10 cellular contexts compared by ENCODE assay signal in genomic region chr3:195893516-195893915, GRCh38. TPM values are rescaled to one million over a fixed set of nuclear protein-coding genes. Genes with fewer than 3 reads are reported as not detected.
DNase-seq lines count a peak whose midpoint lies in the region; ATAC-seq, FAIRE-seq and TF ChIP-seq lines count a peak whose summit lies in the region.
"Had no signal": no experiment of that assay in that cellular context is flagged by ENCODE, and none has a peak within 500 bp of the region (broad histone marks: within the 10 kb centered on the region; RNA-seq: fewer than 3 reads in every experiment).

No MANE protein-coding gene starts in this region.

- CTCF ChIA-PET in activated CD4-positive, alpha-beta T cell treated with anti-CD3 and anti-CD28 coated beads, Interleukin-2, amount 10 ng/mL, durations not matched to agents 7 days and 5 days (lab: Charles Lee) = interaction anchor here (1.2 to 10.4 kb wide), 8 partner anchors 10 to 178 kb away, joined by 4 to 128 read pairs (median 11); partner anchors contain the start of gene TNK2
- CTCF ChIA-PET in activated CD4-positive, alpha-beta T cell treated with anti-CD3 and anti-CD28 coated beads for 36 hours (lab: Charles Lee) = interaction anchor here (0.6 to 6.4 kb wide), 10 partner anchors 8 to 49 kb away, joined by 3 to 70 read pairs (median 10); partner anchors contain the start of gene TNK2
- CTCF ChIA-PET in GM12878 (lab: Yijun Ruan, JAX) = interaction anchor here (0.6 to 4.9 kb wide), 12 partner anchors 10 to 339 kb away, joined by 3 to 94 read pairs (median 10); partner anchors contain the start of gene TNK2

- TF ChIP-seq EP300 in GM12878 (IDR thresholded peaks at IDR 0.05; ENCODE audit: borderline replicate concordance in 1 of 2, control insufficient read depth in 1 of 2, low read depth in 2 of 2, low read length in 2 of 2) = no peak

- no TSS peak for BruUV-seq in GM12878 (replicated peaks; lab: Mats Ljungman, UMichigan)

- TF ChIP-seq CTCF in GM12878 (IDR thresholded peaks at IDR 0.05 in 2 of 3, conservative IDR thresholded peaks at IDR 0.05 in 1 of 3; ENCODE audit: control insufficient read depth in 2 of 3, extremely low read depth in 1 of 3, insufficient read depth in 1 of 3, low read depth in 3 of 3, low read length in 3 of 3) (no peak), tibial artery (IDR thresholded peaks at IDR 0.05) (no peak), upper lobe of right lung (IDR thresholded peaks at IDR 0.05) (no peak)

- peaks cover 11% of the 10 kb centered on the region for H3K36me3 Mint-ChIP-seq in activated CD4-positive, alpha-beta T cell treated with anti-CD3 and anti-CD28 coated beads, Interleukin-2, amount 10 ng/mL, durations not matched to agents 7 days and 5 days (ENCODE audit: low read depth)
- H3K36me3 Mint-ChIP-seq in activated CD4-positive, alpha-beta T cell treated with anti-CD3 and anti-CD28 coated beads for 36 hours (ENCODE audit: low read depth) = no peaks in the 10 kb centered on the region

- no peak overlapping the region for H3K4me3 Mint-ChIP-seq in activated CD4-positive, alpha-beta T cell treated with anti-CD3 and anti-CD28 coated beads, Interleukin-2, amount 10 ng/mL, durations not matched to agents 7 days and 5 days
- no peak overlapping the region for H3K4me3 Mint-ChIP-seq in activated CD4-positive, alpha-beta T cell treated with anti-CD3 and anti-CD28 coated beads for 36 hours

- peaks cover 4% of the 10 kb centered on the region; the same call in 1 of the 2 replicates for H4K20me1 ChIP-seq in GM12878 (ENCODE audit: control insufficient read depth, insufficient read depth)

- RAD21 ChIA-PET in GM12878 (lab: Charles Lee; ENCODE audit: unreplicated experiment) = interaction anchor here (1.4 to 2.2 kb wide), 3 partner anchors 21 to 34 kb away, joined by 3 to 20 read pairs (median 8); no protein-coding TSS in a partner anchor

- H3K4me3 ChIP-seq in GM12878 (no peak overlapping the region), tibial artery (peak overlapping the region in 1 of 2 donors; percentile 55), upper lobe of right lung (no peak overlapping the region)

- TF ChIP-seq RAD21 in GM12878 (IDR thresholded peaks at IDR 0.05; ENCODE audit: insufficient read depth, low read depth, low read length) = no peak

- no peak for DNase-seq in activated CD4-positive, alpha-beta T cell treated with anti-CD3 and anti-CD28 coated beads, Interleukin-2, amount 10 ng/mL, durations not matched to agents 7 days and 5 days
- DNase-seq in activated CD4-positive, alpha-beta T cell treated with anti-CD3 and anti-CD28 coated beads for 36 hours = no peak
- DNase-seq in GM12878 (ENCODE audit: low read depth, low spot score) = no peak
- peak; percentile 65 for DNase-seq in midbrain (lab: John Stamatoyannopoulos, UW)
- no peak for DNase-seq in tibial artery
- DNase-seq in upper lobe of right lung = no peak
- DNase-seq in activated gamma-delta T cell treated with Interleukin-2 at 50 U/mL for 16 hours = no peak
- no peak for DNase-seq in SKM-1 treated with dmso at 0.1 percent for 144 hours (lab: John Stamatoyannopoulos, UW; ENCODE audit: unreplicated experiment)
- DNase-seq: activated CD8-positive, alpha-beta memory T cell treated with anti-CD3 and anti-CD28 coated beads, Interleukin-2, amount 50 U/mL, for 4 hours; stimulated activated CD8-positive, alpha-beta memory T cell treated with anti-CD3 and anti-CD28 coated beads, Interleukin-4, amount 100 ng/mL, for 48 hours had no signal

- H3K79me2 ChIP-seq in GM12878 (ENCODE audit: control insufficient read depth, insufficient read depth, low read length) = peaks cover 31% of the 10 kb centered on the region

- no peak overlapping the region for H3K27ac ChIP-seq in GM12878 (ENCODE audit: control insufficient read depth, insufficient read depth)
- peak overlapping the region; percentile 92 to 95 for H3K27ac ChIP-seq in tibial artery
- H3K27ac ChIP-seq in upper lobe of right lung = no peak overlapping the region

- no peaks in the 10 kb centered on the region for H3K9me3 Mint-ChIP-seq in activated CD4-positive, alpha-beta T cell treated with anti-CD3 and anti-CD28 coated beads, Interleukin-2, amount 10 ng/mL, durations not matched to agents 7 days and 5 days
- H3K9me3 Mint-ChIP-seq in activated CD4-positive, alpha-beta T cell treated with anti-CD3 and anti-CD28 coated beads for 36 hours (ENCODE audit: low read depth) = no peaks in the 10 kb centered on the region

- peaks cover 34% of the 10 kb centered on the region for H3K4me1 Mint-ChIP-seq in activated CD4-positive, alpha-beta T cell treated with anti-CD3 and anti-CD28 coated beads, Interleukin-2, amount 10 ng/mL, durations not matched to agents 7 days and 5 days
- peaks cover 33% of the 10 kb centered on the region for H3K4me1 Mint-ChIP-seq in activated CD4-positive, alpha-beta T cell treated with anti-CD3 and anti-CD28 coated beads for 36 hours

- intact Hi-C loops in activated CD4-positive, alpha-beta T cell treated with anti-CD3 and anti-CD28 coated beads for 36 hours (cut with DNase I, micrococcal nuclease) = no loop called here
- intact Hi-C loops in GM12878 (cut with micrococcal nuclease; ENCODE audit: unreplicated experiment) (no loop called here), tibial artery (cut with DNase I; ENCODE audit: low total_unique reads) (no loop called here), upper lobe of right lung (cut with DNase I) (no loop called here)

- H3K4me2 ChIP-seq in GM12878 (ENCODE audit: control insufficient read depth, insufficient read depth) = no peak overlapping the region

- H3K36me3 ChIP-seq in GM12878 (ENCODE audit: control insufficient read depth in 2 of 2, insufficient read depth in 2 of 2, low read length in 1 of 2) (no peaks in the 10 kb centered on the region), tibial artery (no peaks in the 10 kb centered on the region), upper lobe of right lung (no peaks in the 10 kb centered on the region)

- FAIRE-seq in GM12878 (lab: Jason Lieb, UNC) = no peak

- H3K27me3 Mint-ChIP-seq in activated CD4-positive, alpha-beta T cell treated with anti-CD3 and anti-CD28 coated beads, Interleukin-2, amount 10 ng/mL, durations not matched to agents 7 days and 5 days = no peaks in the 10 kb centered on the region
- no peaks in the 10 kb centered on the region for H3K27me3 Mint-ChIP-seq in activated CD4-positive, alpha-beta T cell treated with anti-CD3 and anti-CD28 coated beads for 36 hours

- SMC1A ChIA-PET in GM12878 (lab: Charles Lee; ENCODE audit: uncharacterized antibody, unreplicated experiment) = interaction anchor here (1.0 to 4.0 kb wide), 5 partner anchors 10 to 34 kb away, joined by 4 to 47 read pairs (median 11); partner anchors contain the start of gene TNK2

- H3K27me3 ChIP-seq in GM12878 (replicated peaks in 1 of 2; ENCODE audit: control insufficient read depth in 2 of 2, insufficient read depth in 2 of 2, low read length in 1 of 2) = no peaks in the 10 kb centered on the region
- H3K27me3 ChIP-seq in tibial artery = no peaks in the 10 kb centered on the region
- no peaks in the 10 kb centered on the region for H3K27me3 ChIP-seq in upper lobe of right lung

- WGBS in GM12878 (ENCODE audit: insufficient coverage, insufficient replicate concordance, low lambda C conversion rate, missing lambda C conversion rate) = 83% methylated on average over 4 of the region's 4 CpGs

- POLR2A ChIA-PET in activated CD4-positive, alpha-beta T cell treated with anti-CD3 and anti-CD28 coated beads, Interleukin-2, amount 10 ng/mL, durations not matched to agents 7 days and 5 days (lab: Charles Lee) = no interaction called here
- POLR2A ChIA-PET in activated CD4-positive, alpha-beta T cell treated with anti-CD3 and anti-CD28 coated beads for 36 hours (lab: Charles Lee) = interaction anchor here (0.6 to 3.5 kb wide), 3 partner anchors 10 to 30 kb away, joined by 3 to 28 read pairs (median 4); partner anchors contain the start of gene TNK2
- POLR2A ChIA-PET in GM12878 (lab: Charles Lee) = interaction anchor here (2.1 kb wide), 1 partner anchor 20 kb away, joined by 10 read pairs; no protein-coding TSS in a partner anchor

- in situ Hi-C loops in GM12878 (cut with MboI) = loop anchor here (5.0 kb wide), 1 partner anchor 36 kb away; no protein-coding TSS in a partner anchor

- H3K9ac ChIP-seq in GM12878 (ENCODE audit: control insufficient read depth, insufficient read depth, low read length) = peak overlapping the region; percentile 29; the same call in 1 of the 2 replicates

- H2AFZ ChIP-seq in GM12878 (ENCODE audit: control insufficient read depth, low read depth, low read length) = no peak overlapping the region

- ATAC-seq in activated CD4-positive, alpha-beta T cell treated with anti-CD3 and anti-CD28 coated beads for 36 hours = no peak
- ATAC-seq in GM12878 (no peak), upper lobe of right lung (no peak)

- peaks cover 14% of the 10 kb centered on the region for H3K4me1 ChIP-seq in GM12878 (ENCODE audit: control insufficient read depth, insufficient read depth, low read length)
- peaks cover 7 to 85% (median 66%) of the 10 kb centered on the region in 4 donors for H3K4me1 ChIP-seq in tibial artery
- peaks cover 49% of the 10 kb centered on the region for H3K4me1 ChIP-seq in upper lobe of right lung

- H3K27ac Mint-ChIP-seq in activated CD4-positive, alpha-beta T cell treated with anti-CD3 and anti-CD28 coated beads, Interleukin-2, amount 10 ng/mL, durations not matched to agents 7 days and 5 days = peak overlapping the region; percentile 31
- no peak overlapping the region for H3K27ac Mint-ChIP-seq in activated CD4-positive, alpha-beta T cell treated with anti-CD3 and anti-CD28 coated beads for 36 hours

- TF ChIP-seq POLR2A in GM12878 (IDR thresholded peaks at IDR 0.05; ENCODE audit: low read depth, low read length) = no peak

- no peaks in the 10 kb centered on the region for H3K9me3 ChIP-seq in GM12878 (replicated peaks; ENCODE audit: control insufficient read depth, insufficient read depth, low read length)
- no peaks in the 10 kb centered on the region for H3K9me3 ChIP-seq in tibial artery
- no peaks in the 10 kb centered on the region for H3K9me3 ChIP-seq in upper lobe of right lung

RNA-seq across cellular contexts. Expression of gene TNK2, which starts 14.8 kb away (rescaled TPM):
- total RNA-seq in activated CD4-positive, alpha-beta T cell treated with anti-CD3 and anti-CD28 coated beads, Interleukin-2, amount 10 ng/mL, durations not matched to agents 7 days and 5 days = 100 to 1,000 TPM; 121 to 136 TPM
- total RNA-seq in activated CD4-positive, alpha-beta T cell treated with anti-CD3 and anti-CD28 coated beads for 36 hours = 10 to 100 TPM; 49.9 to 54.2 TPM
- 30.8 and 36.7 TPM in 2 replicates for total RNA-seq in GM12878 (2013; cell fraction: nucleolus; rRNA removed)
- total RNA-seq in GM12878 (2014; rRNA removed) = 12.9 and 13.9 TPM in 2 replicates
- 10.2 and 10.7 TPM in 2 replicates for total RNA-seq in GM12878 (2014; rRNA removed; fragmentation: Illumina TruSeq; extraction: Trizol)
- 47.8 and 49.3 TPM in 2 replicates for total RNA-seq in GM12878 (2021)
- polyA plus RNA-seq in GM12878 (2011; ENCODE audit: low read depth) = 5.2 TPM
- 6.3 and 12.3 TPM in 2 replicates for polyA plus RNA-seq in GM12878 (2011; rRNA removed)
- polyA plus RNA-seq in GM12878 (2011; cell fraction: cytosol; rRNA removed) = 12.7 and 14.8 TPM in 2 replicates
- 133 and 156 TPM in 2 replicates for polyA plus RNA-seq in GM12878 (2011; cell fraction: nucleus; rRNA removed)
- polyA plus RNA-seq in GM12878 (2012) = 23.1 and 27.7 TPM in 2 replicates
- 3.6 and 10.8 TPM in 2 replicates for polyA plus RNA-seq in GM12878 (2014; fragmentation: Illumina TruSeq; extraction: Trizol)
- under 1 TPM; 0.13 to 0.42 TPM for polyA plus RNA-seq in GM12878 (2014; fragmentation: Nextera tagmentation; extraction: Ambion mirVana)
- 35.8 and 48.5 TPM in 2 replicates for polyA plus RNA-seq in GM12878 (2014; rRNA removed)
- polyA plus RNA-seq in GM12878 (2016; fragmentation: Nextera tagmentation; extraction: Ambion mirVana) = 1 to 10 TPM; 2.9 to 3.9 TPM
- 13.1 and 29.2 TPM in 2 replicates for polyA minus RNA-seq in GM12878 (2011; rRNA and poly(A)+ RNA removed)
- 13.3 and 17.2 TPM in 2 replicates for polyA minus RNA-seq in GM12878 (2011; cell fraction: cytosol; rRNA and poly(A)+ RNA removed)
- 20.7 and 34.6 TPM in 2 replicates for polyA minus RNA-seq in GM12878 (2011; cell fraction: nucleus; rRNA and poly(A)+ RNA removed)
- total RNA-seq in upper lobe of right lung = 58.8 TPM

Comparison
In these comparisons a context has a peak if more than half of its experiments do, and no peak if none do; other contexts are left out.
1. H3K27ac ChIP-seq: peak in tibial artery (2 of 2); none in GM12878 (single experiment) and upper lobe of right lung (single experiment).